Comparison of ENCODE assay signal across 9 cellular contexts in the genomic region with DNA sequence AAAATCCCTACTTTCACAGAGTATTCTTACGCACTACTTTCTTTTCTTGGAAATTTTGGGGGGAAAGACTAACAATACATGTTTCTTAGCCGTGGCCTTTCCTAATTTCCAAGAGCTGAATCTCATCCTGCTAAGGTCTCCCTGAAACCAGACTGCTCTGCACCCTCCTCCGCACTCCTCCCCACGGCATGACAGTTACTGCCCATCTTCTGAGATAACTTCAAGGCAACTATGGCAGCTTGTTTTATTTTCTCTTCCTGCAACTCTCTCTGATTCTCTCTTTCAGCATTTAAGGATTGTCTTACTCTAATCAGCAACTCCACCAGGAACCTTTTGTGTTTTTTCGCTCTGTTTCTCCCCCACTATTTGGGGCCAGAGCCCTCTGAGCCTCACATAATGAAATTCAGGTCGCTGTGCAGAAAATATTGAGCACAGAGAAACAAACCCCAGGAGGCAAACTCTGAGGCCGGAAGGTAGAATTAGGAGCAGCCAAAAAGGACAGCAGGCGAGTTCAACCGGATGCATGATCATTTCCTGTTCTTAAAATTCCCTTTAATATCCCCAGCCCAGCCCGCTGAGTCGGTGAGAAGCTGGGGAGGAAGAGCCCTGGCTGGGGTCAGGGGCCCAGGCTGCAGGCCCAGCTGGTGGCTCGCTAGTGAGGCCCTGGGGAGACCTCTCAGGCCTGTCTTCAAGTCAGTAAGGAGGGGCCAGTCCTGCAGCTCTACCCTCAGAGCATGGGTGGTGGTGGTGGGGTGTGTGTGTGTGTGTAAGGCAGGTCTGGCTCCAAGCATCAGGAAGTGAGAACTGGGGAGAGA.
A peak's percentile ranks its signal among the peaks of the same experiment; 100 is the strongest.
DNase-seq lines count a peak whose midpoint lies in the region; FAIRE-seq and TF ChIP-seq lines count a peak whose summit lies in the region.
"Had no signal": no experiment of that assay in that cellular context is flagged by ENCODE, and none has a peak within 500 bp of the region (broad histone marks: within the 10 kb centered on the region; RNA-seq: fewer than 3 reads in every experiment).

No MANE protein-coding gene starts in this region.

- no peaks in the 10 kb centered on the region for H3K9me3 Mint-ChIP-seq in activated CD4-positive, alpha-beta T cell treated with anti-CD3 and anti-CD28 coated beads, Interleukin-2, amount 10 ng/mL, durations not matched to agents 7 days and 5 days

- no peak overlapping the region for H3K4me3 Mint-ChIP-seq in activated CD4-positive, alpha-beta T cell treated with anti-CD3 and anti-CD28 coated beads, Interleukin-2, amount 10 ng/mL, durations not matched to agents 7 days and 5 days

- TF ChIP-seq POLR2A in H54 (IDR thresholded peaks at IDR 0.05; ENCODE audit: low read depth, low read length) (no peak; the same call in 1 of the 2 replicates), Peyer's patch (IDR thresholded peaks at IDR 0.05) (no peak)

- H3K9me3 ChIP-seq in SK-N-MC (ENCODE audit: low read depth, low read length) (no peaks in the 10 kb centered on the region), Peyer's patch (no peaks in the 10 kb centered on the region)
- H3K9me3 ChIP-seq: upper lobe of left lung had no signal

- peaks cover 4% of the 10 kb centered on the region for H3K4me1 Mint-ChIP-seq in activated CD4-positive, alpha-beta T cell treated with anti-CD3 and anti-CD28 coated beads, Interleukin-2, amount 10 ng/mL, durations not matched to agents 7 days and 5 days

- peak overlapping the region; percentile 7 for H3K4me3 ChIP-seq in SK-N-MC
- H3K4me3 ChIP-seq in fibroblast of the aortic adventitia (ENCODE audit: low read depth, low read length): no peak overlapping the region
- no peak overlapping the region for H3K4me3 ChIP-seq in Peyer's patch
- H3K4me3 ChIP-seq: upper lobe of left lung had no signal

- no peaks in the 10 kb centered on the region for H3K27me3 ChIP-seq in Peyer's patch
- H3K27me3 ChIP-seq: upper lobe of left lung had no signal

- H3K36me3 ChIP-seq in SK-N-MC (ENCODE audit: insufficient read depth, low read length) (no peaks in the 10 kb centered on the region), Peyer's patch (no peaks in the 10 kb centered on the region)
- H3K36me3 ChIP-seq: upper lobe of left lung had no signal

- TF ChIP-seq CTCF in fibroblast of the aortic adventitia (IDR thresholded peaks at IDR 0.05; ENCODE audit: insufficient read depth, low read length): no peak
- no peak for TF ChIP-seq CTCF in Peyer's patch (IDR thresholded peaks at IDR 0.05)

- POLR2A ChIA-PET in activated CD4-positive, alpha-beta T cell treated with anti-CD3 and anti-CD28 coated beads, Interleukin-2, amount 10 ng/mL, durations not matched to agents 7 days and 5 days (lab: Charles Lee): no interaction called here

- no peak overlapping the region for H3K9ac ChIP-seq in SK-N-MC (ENCODE audit: insufficient read length)

- CTCF ChIA-PET in activated CD4-positive, alpha-beta T cell treated with anti-CD3 and anti-CD28 coated beads, Interleukin-2, amount 10 ng/mL, durations not matched to agents 7 days and 5 days (lab: Charles Lee): no interaction called here

- H3K27ac ChIP-seq in SK-N-MC (no peak overlapping the region), Peyer's patch (no peak overlapping the region)

- peaks cover 0 to 14% (median 0%) of the 10 kb centered on the region in 4 donors for H3K4me1 ChIP-seq in Peyer's patch

- H3K27ac Mint-ChIP-seq in activated CD4-positive, alpha-beta T cell treated with anti-CD3 and anti-CD28 coated beads, Interleukin-2, amount 10 ng/mL, durations not matched to agents 7 days and 5 days: no peak overlapping the region

- FAIRE-seq in H54 (lab: Jason Lieb, UNC): no peak

- H3K36me3 Mint-ChIP-seq in activated CD4-positive, alpha-beta T cell treated with anti-CD3 and anti-CD28 coated beads, Interleukin-2, amount 10 ng/mL, durations not matched to agents 7 days and 5 days (ENCODE audit: low read depth): no peaks in the 10 kb centered on the region

- H3K27me3 Mint-ChIP-seq in activated CD4-positive, alpha-beta T cell treated with anti-CD3 and anti-CD28 coated beads, Interleukin-2, amount 10 ng/mL, durations not matched to agents 7 days and 5 days: peaks cover 20% of the 10 kb centered on the region

- peak; percentile 65 for DNase-seq in H54 (ENCODE audit: insufficient read length, low spot score)
- DNase-seq in SK-N-MC (ENCODE audit: low read depth, low spot score): no peak
- peak; percentile 60 for DNase-seq in fibroblast of the aortic adventitia (ENCODE audit: low read depth)
- peak; percentile 57 for DNase-seq in retina
- DNase-seq in NCI-H510A (lab: John Stamatoyannopoulos, UW): no peak
- no peak for DNase-seq in activated CD4-positive, alpha-beta T cell treated with anti-CD3 and anti-CD28 coated beads, Interleukin-2, amount 10 ng/mL, durations not matched to agents 7 days and 5 days
- no peak for DNase-seq in Peyer's patch
- no peak for DNase-seq in stimulated activated CD4-positive, alpha-beta T cell treated with anti-CD3 and anti-CD28 coated beads, Interleukin-4, amount 100 ng/mL, for 4 hours

Comparison
In these comparisons a context has a peak if more than half of its experiments do, and no peak if none do; other contexts are left out.
1. DNase-seq: peak in H54 (single experiment), fibroblast of the aortic adventitia (single experiment) and retina (single experiment); none in SK-N-MC (single experiment), NCI-H510A (single experiment), activated CD4-positive, alpha-beta T cell treated with anti-CD3 and anti-CD28 coated beads, Interleukin-2, amount 10 ng/mL, durations not matched to agents 7 days and 5 days (single experiment), Peyer's patch (0 of 3) and stimulated activated CD4-positive, alpha-beta T cell treated with anti-CD3 and anti-CD28 coated beads, Interleukin-4, amount 100 ng/mL, for 4 hours (0 of 2).